In genomic region chr6:37514840-37515239, GRCh38 we compare ENCODE assay signal across 13 cellular contexts. TPM values are rescaled to one million over a fixed set of nuclear protein-coding genes. Genes with fewer than 3 reads are reported as not detected.
DNase-seq lines count a peak whose midpoint lies in the region; ATAC-seq and TF ChIP-seq lines count a peak whose summit lies in the region.
"Had no signal": no experiment of that assay in that cellular context is flagged by ENCODE, and none has a peak within 500 bp of the region (broad histone marks: within the 10 kb centered on the region; RNA-seq: fewer than 3 reads in every experiment).

No MANE protein-coding gene starts in this region.

- peaks cover 0 to 1% of the 10 kb centered on the region in 2 donors for H3K9me3 Mint-ChIP-seq in activated naive CD4-positive, alpha-beta T cell treated with anti-CD3 and anti-CD28 coated beads, Interleukin-2, amount 50 U/mL, for 72 hours
- H3K9me3 Mint-ChIP-seq in natural killer cell treated with Interleukin-12 subunit alpha and Interleukin-12 subunit beta and Interleukin-15 and Interleukin-18, amount 100 ng/mL, for 72 hours = no peaks in the 10 kb centered on the region
- H3K9me3 Mint-ChIP-seq: endodermal cell, neural crest cell had no signal

- H3K4me2 ChIP-seq in IMR-90 (ENCODE audit: low read depth, low read length) (no peak overlapping the region), MM.1S (ENCODE audit: low read depth, low read length) (no peak overlapping the region)

- peak overlapping the region; percentile 56 for H3K4me3 Mint-ChIP-seq in natural killer cell treated with Interleukin-12 subunit alpha and Interleukin-12 subunit beta and Interleukin-15 and Interleukin-18, amount 100 ng/mL, for 72 hours
- H3K4me3 Mint-ChIP-seq: endodermal cell, neural crest cell had no signal

- POLR2A ChIA-PET in IMR-90 (lab: Charles Lee; ENCODE audit: unreplicated experiment) = no interaction called here

- no peak overlapping the region for H3K56ac ChIP-seq in IMR-90 (ENCODE audit: extremely low read depth, insufficient read depth, low read length)

- H3K9ac ChIP-seq in IMR-90 (ENCODE audit: low read depth, low read length) (no peak overlapping the region), MM.1S (ENCODE audit: low read length) (no peak overlapping the region)

- no peaks in the 10 kb centered on the region for H3K79me2 ChIP-seq in MM.1S (ENCODE audit: low read length)

- peaks cover 0 to 8% of the 10 kb centered on the region in 2 donors for H3K36me3 Mint-ChIP-seq in activated naive CD4-positive, alpha-beta T cell treated with anti-CD3 and anti-CD28 coated beads, Interleukin-2, amount 50 U/mL, for 72 hours
- no peaks in the 10 kb centered on the region for H3K36me3 Mint-ChIP-seq in natural killer cell treated with Interleukin-12 subunit alpha and Interleukin-12 subunit beta and Interleukin-15 and Interleukin-18, amount 100 ng/mL, for 72 hours

- H3K4me1 ChIP-seq in IMR-90 (ENCODE audit: control insufficient read depth, insufficient read depth, low read length) (peaks cover 3% of the 10 kb centered on the region; the same call in 1 of the 2 replicates), MM.1S (ENCODE audit: low read length) (no peaks in the 10 kb centered on the region)

- DNase-seq in NCI-H1417 (lab: John Stamatoyannopoulos, UW) (peak in 2 of 3 experiments; percentile 31 to 59), NCI-H1417 treated with DMSO at 0.1 percent for 48 hours (lab: John Stamatoyannopoulos, UW) (no peak), IMR-90 (no peak), MM.1S (no peak), NCI-H187 (lab: John Stamatoyannopoulos, UW) (no peak)
- no peak for DNase-seq in activated naive CD4-positive, alpha-beta T cell treated with anti-CD3 and anti-CD28 coated beads, Interleukin-2, amount 50 U/mL, for 72 hours (ENCODE audit: low spot score in 2 of 2)
- DNase-seq in natural killer cell treated with Interleukin-12 subunit alpha and Interleukin-12 subunit beta and Interleukin-15 and Interleukin-18, amount 100 ng/mL, for 72 hours (ENCODE audit: low spot score) = no peak
- DNase-seq: DMS79 treated with DMSO at 0.1 percent for 48 hours, endodermal cell, left cardiac atrium, NCI-H2029 treated with DMSO at 0.1 percent for 48 hours had no signal

- in situ Hi-C loops in IMR-90 (cut with MboI; ENCODE audit: low sequenced_read_pairs) = no loop called here

- no peak overlapping the region for H3K4me3 ChIP-seq in IMR-90 (ENCODE audit: insufficient read depth, low read depth, low read length)
- H3K4me3 ChIP-seq in MM.1S (ENCODE audit: low read length) = no peak overlapping the region

- H3K27me3 Mint-ChIP-seq in natural killer cell treated with Interleukin-12 subunit alpha and Interleukin-12 subunit beta and Interleukin-15 and Interleukin-18, amount 100 ng/mL, for 72 hours = peaks cover 0 to 8% of the 10 kb centered on the region in 2 donors

- H4K91ac ChIP-seq in IMR-90 (ENCODE audit: insufficient read depth, low read depth, low read length) = no peak overlapping the region

- H2AK5ac ChIP-seq in IMR-90 (ENCODE audit: low read depth, low read length) = no peak overlapping the region

- H3K4ac ChIP-seq in IMR-90 (ENCODE audit: low read depth, low read length) = no peak overlapping the region

- TF ChIP-seq RAD21 in IMR-90 (IDR thresholded peaks at IDR 0.05; ENCODE audit: low read length) = no peak

- intact Hi-C loops in IMR-90 (cut with micrococcal nuclease) = no loop called here

- no peak overlapping the region for H2BK5ac ChIP-seq in IMR-90 (ENCODE audit: low read depth, low read length, poor library complexity, severe bottlenecking)

- H3K27me3 ChIP-seq in IMR-90 (ENCODE audit: control insufficient read depth, insufficient read depth, low read length) = peaks cover 65% of the 10 kb centered on the region
- no peaks in the 10 kb centered on the region for H3K27me3 ChIP-seq in MM.1S (replicated peaks; ENCODE audit: insufficient read depth, low read length)

- no peak for ATAC-seq in IMR-90 (ENCODE audit: low read depth)
- ATAC-seq in activated naive CD4-positive, alpha-beta T cell treated with anti-CD3 and anti-CD28 coated beads, Interleukin-2, amount 50 U/mL, for 72 hours = no peak
- ATAC-seq in natural killer cell treated with Interleukin-12 subunit alpha and Interleukin-12 subunit beta and Interleukin-15 and Interleukin-18, amount 100 ng/mL, for 72 hours = no peak
- no peak for ATAC-seq in HG02678 (IDR thresholded peaks at IDR 0.05; ENCODE audit: unreplicated experiment)
- ATAC-seq: left cardiac atrium had no signal

- H3K9me3 ChIP-seq in IMR-90 (ENCODE audit: control insufficient read depth, insufficient read depth, low read length) = peaks cover 2% of the 10 kb centered on the region; the same call in 1 of the 2 replicates
- no peaks in the 10 kb centered on the region for H3K9me3 ChIP-seq in MM.1S (replicated peaks; ENCODE audit: insufficient read depth, low read length)

- H2AK9ac ChIP-seq in IMR-90 (replicated peaks; ENCODE audit: low read depth, low read length, poor library complexity) = peak overlapping the region; percentile 79

- H3K23ac ChIP-seq in IMR-90 (ENCODE audit: low read depth, low read length) = no peak overlapping the region

- H4K5ac ChIP-seq in IMR-90 (ENCODE audit: low read depth, low read length) = no peak overlapping the region

- H2BK20ac ChIP-seq in IMR-90 (ENCODE audit: low read depth, low read length) = no peak overlapping the region

- no peak overlapping the region for H4K8ac ChIP-seq in IMR-90 (ENCODE audit: low read depth in 2 of 2, low read length in 2 of 2)

- no peaks in the 10 kb centered on the region for H3K9me1 ChIP-seq in IMR-90 (ENCODE audit: insufficient read depth, low read length)

- peaks cover 57 to 62% of the 10 kb centered on the region in 2 donors for H3K4me1 Mint-ChIP-seq in natural killer cell treated with Interleukin-12 subunit alpha and Interleukin-12 subunit beta and Interleukin-15 and Interleukin-18, amount 100 ng/mL, for 72 hours (ENCODE audit: low read depth in 2 of 2)

- H3K18ac ChIP-seq in IMR-90 (ENCODE audit: low read depth, low read length) = no peak overlapping the region

- WGBS in IMR-90 (ENCODE audit: extremely low coverage in 2 of 2, insufficient read length in 1 of 2), 2 experiments = 96% methylated on average over 4 of the region's 7 CpGs; no CpG with 5 or more reads in 1 of the 2 experiments

- no peaks in the 10 kb centered on the region for H3K79me1 ChIP-seq in IMR-90 (ENCODE audit: low read depth in 1 of 2, low read length in 2 of 2)

- 0 out of 2 replicates have a peak overlapping the region, but pooled peaks have one; percentile 20 for H3K14ac ChIP-seq in IMR-90 (replicated peaks; ENCODE audit: low read depth, low read length)

- H3K27ac ChIP-seq in IMR-90 (ENCODE audit: insufficient read depth, low read length) (no peak overlapping the region), MM.1S (ENCODE audit: low read length) (no peak overlapping the region)

- dilution Hi-C loops in IMR-90 (cut with HindIII; ENCODE audit: low sequenced_read_pairs, unreplicated experiment) = no loop called here

- no TSS peak for BruUV-seq in IMR-90 (replicated peaks; lab: Mats Ljungman, UMichigan)

- H3F3A ChIP-seq in MM.1S (ENCODE audit: insufficient read depth, low read length) = no peaks in the 10 kb centered on the region

- CTCF ChIA-PET in IMR-90 (lab: Yijun Ruan, JAX) = no interaction called here

- H2BK120ac ChIP-seq in IMR-90 (ENCODE audit: low read depth, low read length) = no peak overlapping the region

- H3K36me3 ChIP-seq in IMR-90 (ENCODE audit: control insufficient read depth, insufficient read depth, low read length) (no peaks in the 10 kb centered on the region), MM.1S (replicated peaks; ENCODE audit: insufficient read depth, low read length) (no peaks in the 10 kb centered on the region)

- H3K9me2 ChIP-seq in MM.1S (replicated peaks; ENCODE audit: insufficient read depth, low read length) = no peaks in the 10 kb centered on the region

- TF ChIP-seq POLR2A in IMR-90 (IDR thresholded peaks at IDR 0.05; ENCODE audit: low read depth, low read length) = no peak

- H2BK15ac ChIP-seq in IMR-90 (ENCODE audit: low read depth, low read length) = no peak overlapping the region

- TF ChIP-seq CTCF in IMR-90 (conservative IDR thresholded peaks at IDR 0.05; ENCODE audit: low read depth, low read length) = no peak
- no peak for TF ChIP-seq CTCF in MM.1S (IDR thresholded peaks at IDR 0.05; ENCODE audit: low read length)

- H2AFZ ChIP-seq in IMR-90 (replicated peaks; ENCODE audit: low read length, poor library complexity) (no peak overlapping the region), MM.1S (ENCODE audit: low read length) (no peak overlapping the region)

- H3K27ac Mint-ChIP-seq in activated naive CD4-positive, alpha-beta T cell treated with anti-CD3 and anti-CD28 coated beads, Interleukin-2, amount 50 U/mL, for 72 hours = peak overlapping the region; percentile 91 to 92
- peak overlapping the region; percentile 36 to 81 for H3K27ac Mint-ChIP-seq in natural killer cell treated with Interleukin-12 subunit alpha and Interleukin-12 subunit beta and Interleukin-15 and Interleukin-18, amount 100 ng/mL, for 72 hours
- H3K27ac Mint-ChIP-seq: endodermal cell had no signal

- no peaks in the 10 kb centered on the region for H4K20me1 ChIP-seq in IMR-90 (ENCODE audit: insufficient read depth, low read length)
- H4K20me1 ChIP-seq in MM.1S (ENCODE audit: insufficient read depth, low read length) = no peaks in the 10 kb centered on the region

TF ChIP-seq in IMR-90, 13 proteins besides CTCF, POLR2A, EP300 and RAD21 (continues in another document):
- TF ChIP-seq ELK1 (IDR thresholded peaks at IDR 0.05; ENCODE audit: borderline replicate concordance, low read depth, low read length) (no peak), MAFK (IDR thresholded peaks at IDR 0.05; ENCODE audit: low read depth, low read length) (no peak), CEBPB (IDR thresholded peaks at IDR 0.05; ENCODE audit: low read depth, low read length) (no peak), FOS (IDR thresholded peaks at IDR 0.05; ENCODE audit: low read depth, low read length) (no peak), MAZ (IDR thresholded peaks at IDR 0.05; ENCODE audit: borderline replicate concordance, low read depth, low read length) (no peak)

RNA-seq across cellular contexts. Expression of gene CCDC167, which starts 15.1 kb away (rescaled TPM):
- 35.8 and 59.4 TPM in 2 replicates for total RNA-seq in IMR-90 (2012; rRNA removed)
- 78.2 and 96.8 TPM in 2 replicates for polyA plus RNA-seq in IMR-90 (2012; rRNA removed)
- 69.5 and 225 TPM in 2 replicates for polyA plus RNA-seq in IMR-90 (2012; cell fraction: cytosol; rRNA removed)
- polyA plus RNA-seq in IMR-90 (2012; cell fraction: nucleus; rRNA removed; ENCODE audit: low replicate concordance) = 17.6 and 35.1 TPM in 2 replicates
- total RNA-seq in activated naive CD4-positive, alpha-beta T cell treated with anti-CD3 and anti-CD28 coated beads, Interleukin-2, amount 50 U/mL, for 72 hours = 10 to 100 TPM; 53.3 to 68.6 TPM
- total RNA-seq in natural killer cell treated with Interleukin-12 subunit alpha and Interleukin-12 subunit beta and Interleukin-15 and Interleukin-18, amount 100 ng/mL, for 72 hours = 10 to 100 TPM; 46.0 to 54.8 TPM

Comparison
In these comparisons a context has a peak if more than half of its experiments do, and no peak if none do; other contexts are left out.
1. DNase-seq: peak in NCI-H1417 (2 of 3); none in NCI-H1417 treated with DMSO at 0.1 percent for 48 hours (single experiment), IMR-90 (single experiment), activated naive CD4-positive, alpha-beta T cell treated with anti-CD3 and anti-CD28 coated beads, Interleukin-2, amount 50 U/mL, for 72 hours (0 of 2), natural killer cell treated with Interleukin-12 subunit alpha and Interleukin-12 subunit beta and Interleukin-15 and Interleukin-18, amount 100 ng/mL, for 72 hours (single experiment), MM.1S (single experiment) and NCI-H187 (0 of 2).